8 cellular contexts compared by ENCODE assay signal in the genomic region with DNA sequence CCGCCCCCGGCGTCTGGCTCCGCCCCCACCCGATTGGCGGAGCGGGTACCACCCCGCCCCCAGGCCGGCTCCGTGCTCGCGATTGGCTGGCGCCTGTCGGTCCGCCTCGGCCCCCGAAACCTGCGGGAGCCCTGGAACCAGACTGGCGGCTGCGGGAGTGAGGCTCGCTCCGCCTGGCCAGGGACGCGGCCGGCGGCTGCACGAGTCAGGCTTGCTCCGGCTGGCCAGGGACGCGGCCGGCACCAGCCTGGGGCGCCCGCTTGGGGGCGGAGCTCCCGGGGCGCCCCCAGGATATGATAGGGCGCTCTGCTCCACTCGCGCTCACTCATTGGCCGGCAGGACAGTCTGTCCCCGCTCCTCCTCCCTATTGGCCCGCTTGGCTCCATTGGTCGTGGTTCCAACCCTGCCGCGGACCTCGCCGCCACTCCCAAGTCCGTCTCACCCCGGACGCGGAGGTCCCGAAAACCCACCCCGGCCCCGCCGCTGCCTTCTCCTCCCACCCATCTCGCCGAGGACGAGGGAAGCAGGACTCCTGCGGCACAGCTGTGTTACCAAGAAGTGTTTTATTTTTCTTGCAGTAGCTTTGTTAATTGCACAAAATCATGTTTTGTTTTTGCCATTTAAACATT. TPM values are rescaled to one million over a fixed set of nuclear protein-coding genes. Genes with fewer than 3 reads are reported as not detected.
DNase-seq lines count a peak whose midpoint lies in the region; ATAC-seq and TF ChIP-seq lines count a peak whose summit lies in the region.

No MANE protein-coding gene starts in this region.

- H4K91ac ChIP-seq in trophoblast cell (ENCODE audit: low read depth, low read length) = peak overlapping the region; percentile 87

- H2BK5ac ChIP-seq in trophoblast cell (ENCODE audit: low read depth, low read length, poor library complexity) = peak overlapping the region; percentile 93

- H2AFZ ChIP-seq in trophoblast cell (ENCODE audit: insufficient read depth, low read length, poor library complexity) = peak overlapping the region; percentile 95

- peak; percentile 90 for ATAC-seq in HG02763 (IDR thresholded peaks at IDR 0.05; ENCODE audit: unreplicated experiment)
- ATAC-seq in heart left ventricle = peak; percentile 89 to 94 (median 92)

- no peak overlapping the region for H2BK12ac ChIP-seq in trophoblast cell (ENCODE audit: low read length)

- TF ChIP-seq CTCF in heart left ventricle (IDR thresholded peaks at IDR 0.05) = peak in 8 of 12 donors; percentile 5 to 53 (median 32)
- peak; percentile 12 to 75 (median 51) for TF ChIP-seq CTCF in tibial nerve (IDR thresholded peaks at IDR 0.05)

- H3K9me3 ChIP-seq in adipocyte (ENCODE audit: control insufficient read depth, low read length) = no peaks in the 10 kb centered on the region
- H3K9me3 ChIP-seq in heart left ventricle = no peaks in the 10 kb centered on the region
- H3K9me3 ChIP-seq in trophoblast cell (ENCODE audit: insufficient read depth, low read depth, low read length) = peaks cover 3% of the 10 kb centered on the region
- no peaks in the 10 kb centered on the region for H3K9me3 ChIP-seq in tibial nerve

- peak overlapping the region; percentile 95 for H4K12ac ChIP-seq in trophoblast cell (ENCODE audit: low read depth, low read length)

- H3K36me3 ChIP-seq in adipocyte (ENCODE audit: control insufficient read depth, insufficient read depth, low read length, severe bottlenecking) = peaks cover 31% of the 10 kb centered on the region
- peaks cover 0 to 54% (median 44%) of the 10 kb centered on the region in 9 donors for H3K36me3 ChIP-seq in heart left ventricle
- H3K36me3 ChIP-seq in trophoblast cell (ENCODE audit: control insufficient read depth in 1 of 2, insufficient read depth in 2 of 2, low read length in 2 of 2) = peaks cover 35 to 43% of the 10 kb centered on the region in 2 experiments
- peaks cover 0 to 59% (median 0%) of the 10 kb centered on the region in 3 donors for H3K36me3 ChIP-seq in tibial nerve

- peaks cover 6% of the 10 kb centered on the region for H3K79me1 ChIP-seq in trophoblast cell (ENCODE audit: low read length)

- TF ChIP-seq EP300 in tibial nerve (IDR thresholded peaks at IDR 0.05) = no peak

- H3K4me1 ChIP-seq in adipocyte (ENCODE audit: control insufficient read depth, insufficient read depth, low read length) (peaks cover 16% of the 10 kb centered on the region), heart left ventricle (peaks cover 0 to 50% (median 25%) of the 10 kb centered on the region in 12 donors), trophoblast cell (ENCODE audit: control insufficient read depth in 1 of 2, insufficient read depth in 2 of 2, low read length in 2 of 2) (peaks cover 8 to 11% of the 10 kb centered on the region in 2 experiments), tibial nerve (peaks cover 0 to 20% (median 9%) of the 10 kb centered on the region in 4 donors)

- H3K4ac ChIP-seq in trophoblast cell (ENCODE audit: low read depth, low read length) = peak overlapping the region; percentile 69

- peak overlapping the region; percentile 87 for H3K18ac ChIP-seq in trophoblast cell (ENCODE audit: low read length)

- TF ChIP-seq POLR2A in GM10847 (IDR thresholded peaks at IDR 0.05; ENCODE audit: extremely low read depth, insufficient read length) (peak; percentile 6), heart left ventricle (IDR thresholded peaks at IDR 0.05) (peak in 1 of 2 donors; percentile 53), tibial nerve (IDR thresholded peaks at IDR 0.05) (no peak)

- H3K4me3 ChIP-seq in adipocyte (ENCODE audit: low read length) (peak overlapping the region; percentile 84), heart left ventricle (peak overlapping the region; percentile 68 to 96 (median 86)), trophoblast cell (ENCODE audit: low read depth, low read length) (peak overlapping the region; percentile 98), tibial nerve (peak overlapping the region; percentile 75 to 100 (median 82))

- H3K9ac ChIP-seq in adipocyte (ENCODE audit: low read length) (peak overlapping the region; percentile 86), trophoblast cell (ENCODE audit: low read length) (peak overlapping the region; percentile 87)

- 0% methylated on average over 15 to 59 of the region's 59 CpGs for WGBS in heart left ventricle, 4 donors
- WGBS in trophoblast cell (ENCODE audit: extremely low coverage, insufficient coverage, insufficient read length) = no CpG with 5 or more reads among the region's 59 CpGs
- 0 to 1% methylated on average over 33 to 46 of the region's 59 CpGs for WGBS in tibial nerve, 2 donors

- intact Hi-C loops in heart left ventricle (cut with DNase I) = loop anchor here in 7 of 10 donors (1.0 to 10.0 kb wide), 8 partner anchors 34 to 155 kb away; partner anchors contain the start of genes SEC14L5 (in 4 of the 7), GLYR1 (in 3 of the 7), UBN1 (in 3 of the 7) and ZNF500 (in 2 of the 7)

- peak overlapping the region; percentile 81 for H2BK120ac ChIP-seq in trophoblast cell (ENCODE audit: insufficient read depth, low read length, poor library complexity)

- H3K14ac ChIP-seq in trophoblast cell (ENCODE audit: low read length) = peak overlapping the region; percentile 86

- H3K27ac ChIP-seq in heart left ventricle (peak overlapping the region; percentile 47 to 96 (median 90)), trophoblast cell (ENCODE audit: low read depth, low read length) (peak overlapping the region; percentile 95), tibial nerve (peak overlapping the region in 3 of 4 donors; percentile 78 to 83 (median 82))

- H3K27me3 ChIP-seq in adipocyte (replicated peaks; ENCODE audit: control insufficient read depth, insufficient read depth, low read length) = no peaks in the 10 kb centered on the region
- no peaks in the 10 kb centered on the region for H3K27me3 ChIP-seq in heart left ventricle
- no peaks in the 10 kb centered on the region for H3K27me3 ChIP-seq in trophoblast cell (ENCODE audit: insufficient read depth, low read length)
- no peaks in the 10 kb centered on the region for H3K27me3 ChIP-seq in tibial nerve

- DNase-seq in NCI-H128 (lab: John Stamatoyannopoulos, UW; ENCODE audit: unreplicated experiment) (peak; percentile 72), SW 1271 (lab: John Stamatoyannopoulos, UW) (peak; percentile 59 to 84), adipocyte (ENCODE audit: low read depth) (peak; percentile 98), heart left ventricle (peak; percentile 94 to 96 (median 95)), trophoblast cell (peak; percentile 84 to 90), tibial nerve (ENCODE audit: low spot score in 2 of 2) (peak; percentile 79 to 85)

- H2AK5ac ChIP-seq in trophoblast cell (ENCODE audit: low read length) = no peak overlapping the region

- H3K4me2 ChIP-seq in trophoblast cell (ENCODE audit: low read length) = peak overlapping the region; percentile 91

- H3K23ac ChIP-seq in trophoblast cell (ENCODE audit: low read length) = no peak overlapping the region

- peak overlapping the region; percentile 93 for H4K8ac ChIP-seq in trophoblast cell (ENCODE audit: low read depth, low read length)

- peaks cover 2% of the 10 kb centered on the region for H3K79me2 ChIP-seq in trophoblast cell (ENCODE audit: control insufficient read depth, insufficient read depth, low read length, poor library complexity)

RNA-seq across cellular contexts. Expression of gene ROGDI, which starts 0.3 kb away (rescaled TPM):
- 100 to 1,000 TPM in 4 of 9 donors, 10 to 100 TPM in 5; 58.4 to 167 (median 95.0) TPM for total RNA-seq in heart left ventricle
- polyA plus RNA-seq in heart left ventricle = 100 to 1,000 TPM in 1 of 2 donors, 10 to 100 TPM in 1; 43.4 to 134 TPM
- polyA plus RNA-seq in trophoblast cell (2013) = 24.5 and 24.6 TPM in 2 replicates
- total RNA-seq in tibial nerve = 10 to 100 TPM; 10.5 to 28.5 (median 16.8) TPM

RNA-seq across cellular contexts. Expression of gene SMIM22, which starts 7.6 kb away (rescaled TPM):
- total RNA-seq in heart left ventricle (not detected), tibial nerve (not detected)
- not detected for polyA plus RNA-seq in heart left ventricle
- polyA plus RNA-seq in trophoblast cell (2013) = not detected in 2 replicates

RNA-seq across cellular contexts. Expression of gene SEPTIN12, which starts 14.6 kb away (rescaled TPM):
- total RNA-seq in heart left ventricle (under 1 TPM in 1 of 9 donors, not detected in 8; 0.32 TPM), tibial nerve (not detected)
- polyA plus RNA-seq in heart left ventricle = not detected
- polyA plus RNA-seq in trophoblast cell (2013) = 0.27 and 0.42 TPM in 2 replicates

RNA-seq across cellular contexts. Expression of gene ZNF500, which starts 35.8 kb away (rescaled TPM):
- total RNA-seq in heart left ventricle (10 to 100 TPM in 1 of 9 donors, 1 to 10 TPM in 8; 4.8 to 11.6 (median 6.5) TPM), tibial nerve (10 to 100 TPM; 20.3 to 43.2 (median 34.4) TPM)
- 1 to 10 TPM; 5.7 to 7.1 TPM for polyA plus RNA-seq in heart left ventricle
- 5.0 and 5.6 TPM in 2 replicates for polyA plus RNA-seq in trophoblast cell (2013)

RNA-seq across cellular contexts. Expression of gene GLYR1, which starts 44.3 kb away (rescaled TPM):
- total RNA-seq in heart left ventricle (10 to 100 TPM; 54.3 to 96.6 (median 75.8) TPM), tibial nerve (10 to 100 TPM; 42.0 to 59.4 (median 50.9) TPM)
- 10 to 100 TPM; 51.3 to 67.2 TPM for polyA plus RNA-seq in heart left ventricle
- 51.9 and 52.1 TPM in 2 replicates for polyA plus RNA-seq in trophoblast cell (2013)

Comparison
In these comparisons a context has a peak if more than half of its experiments do, and no peak if none do; other contexts are left out.
1. Peak in every context shown above with its lines: DNase-seq, ATAC-seq, H3K4me3 ChIP-seq and H3K27ac ChIP-seq.